17 cellular contexts compared by ENCODE assay signal in genomic region chr17:17609121-17609520, GRCh38. TPM values are rescaled to one million over a fixed set of nuclear protein-coding genes. Genes with fewer than 3 reads are reported as not detected.
DNase-seq lines count a peak whose midpoint lies in the region; ATAC-seq and TF ChIP-seq lines count a peak whose summit lies in the region.
"Had no signal": no experiment of that assay in that cellular context is flagged by ENCODE, and none has a peak within 500 bp of the region (broad histone marks: within the 10 kb centered on the region; RNA-seq: fewer than 3 reads in every experiment).

No MANE protein-coding gene starts in this region.

- H3K4me1 Mint-ChIP-seq in GM23338, result peaks cover 18% of the 10 kb centered on the region
- peaks cover 16% of the 10 kb centered on the region for H3K4me1 Mint-ChIP-seq in chondrocyte (ENCODE audit: low read depth)

- in situ Hi-C loops in GM13976 (cut with MboI; ENCODE audit: low sequenced_read_pairs, unreplicated experiment), result no loop called here

- no peak overlapping the region for H3K4me2 ChIP-seq in GM23338
- H3K4me2 ChIP-seq: KMS-11, smooth muscle cell had no signal

- no peak for TF ChIP-seq CTCF in GM23338 (conservative IDR thresholded peaks at IDR 0.05; ENCODE audit: low read depth in 2 of 2)
- TF ChIP-seq CTCF in RWPE1 (conservative IDR thresholded peaks at IDR 0.05; ENCODE audit: low read depth), result no peak
- TF ChIP-seq CTCF in chondrocyte (IDR thresholded peaks at IDR 0.05), result no peak
- TF ChIP-seq CTCF in GM13976 (IDR thresholded peaks at IDR 0.05; ENCODE audit: borderline replicate concordance, control extremely low read depth, extremely low read depth, insufficient read depth, missing control alignments), result no peak
- TF ChIP-seq CTCF in lower lobe of right lung (IDR thresholded peaks at IDR 0.05), result no peak

- H3K9me3 Mint-ChIP-seq in GM23338, result peaks cover 14% of the 10 kb centered on the region
- peaks cover 2% of the 10 kb centered on the region for H3K9me3 Mint-ChIP-seq in chondrocyte (ENCODE audit: low read depth)

- intact Hi-C loops in lower lobe of right lung (cut with DNase I), result no loop called here

- H3K27ac ChIP-seq in GM23338 (ENCODE audit: low read depth) (no peak overlapping the region), RWPE1 (no peak overlapping the region), lower lobe of right lung (no peak overlapping the region)
- H3K27ac ChIP-seq: ascending aorta, KMS-11, SK-N-MC had no signal

- ATAC-seq in GM23338 (peak; percentile 51), esophagus mucosa (peak; percentile 55), lower lobe of right lung (no peak)

- no peaks in the 10 kb centered on the region for H4K20me1 ChIP-seq in GM23338 (replicated peaks; ENCODE audit: insufficient read depth)

- H3K4me3 Mint-ChIP-seq in GM23338 (no peak overlapping the region), chondrocyte (ENCODE audit: unreplicated experiment) (no peak overlapping the region)

- 0 out of 2 replicates have a peak, but pooled peaks cover 8% of the 10 kb centered on the region for H3F3A ChIP-seq in GM23338 (replicated peaks; ENCODE audit: low read depth)

- H3K9me3 ChIP-seq in lower lobe of right lung, result no peaks in the 10 kb centered on the region
- H3K9me3 ChIP-seq: ascending aorta had no signal

- DNase-seq in 8988T, result peak; percentile 44
- DNase-seq in GM23338 (ENCODE audit: low spot score), result peak; percentile 62
- DNase-seq in RWPE1 (ENCODE audit: low spot score), result peak; percentile 42
- DNase-seq in chondrocyte (ENCODE audit: low spot score), result no peak
- no peak for DNase-seq in NCI-H1436 (lab: John Stamatoyannopoulos, UW)
- DNase-seq in GM13976 (ENCODE audit: low spot score), result no peak
- no peak for DNase-seq in lower lobe of right lung
- DNase-seq: activated CD4-positive, alpha-beta T cell treated with anti-CD3 and anti-CD28 coated beads for 48 hours; activated naive CD4-positive, alpha-beta T cell; foreskin melanocyte; GF-D8; NCI-H2227 treated with DMSO at 0.1 percent for 48 hours had no signal

- H3K27me3 ChIP-seq in GM23338 (ENCODE audit: insufficient read depth) (no peaks in the 10 kb centered on the region), lower lobe of right lung (ENCODE audit: low read depth) (no peaks in the 10 kb centered on the region)
- H3K27me3 ChIP-seq: ascending aorta had no signal

- no peaks in the 10 kb centered on the region for H3K36me3 ChIP-seq in GM23338 (ENCODE audit: insufficient read depth)
- H3K36me3 ChIP-seq in lower lobe of right lung, result no peaks in the 10 kb centered on the region
- H3K36me3 ChIP-seq: ascending aorta had no signal

- H3K9me2 ChIP-seq in GM23338 (ENCODE audit: insufficient read depth), result peaks cover 3% of the 10 kb centered on the region; the same call in 1 of the 2 replicates

- CTCF ChIA-PET in RWPE1 (lab: Yijun Ruan, JAX), result no interaction called here

- H3K27me3 Mint-ChIP-seq in GM23338 (ENCODE audit: insufficient read depth, low read depth, poor library complexity) (peaks cover 6% of the 10 kb centered on the region), chondrocyte (ENCODE audit: low read depth) (no peaks in the 10 kb centered on the region)

- H2AFZ ChIP-seq in GM23338, result no peak overlapping the region

- H3K4me3 ChIP-seq in GM23338 (no peak overlapping the region), lower lobe of right lung (no peak overlapping the region)
- H3K4me3 ChIP-seq: ascending aorta, SK-N-MC, smooth muscle cell had no signal

- H3K36me3 Mint-ChIP-seq in GM23338 (ENCODE audit: low read depth) (peaks cover 13% of the 10 kb centered on the region; the same call in 2 of the 3 replicates), chondrocyte (ENCODE audit: low read depth) (no peaks in the 10 kb centered on the region)

- H3K4me1 ChIP-seq in GM23338 (ENCODE audit: insufficient read depth) (peaks cover 18% of the 10 kb centered on the region), lower lobe of right lung (peaks cover 31% of the 10 kb centered on the region)
- H3K4me1 ChIP-seq: ascending aorta had no signal

- POLR2A ChIA-PET in RWPE1 (lab: Yijun Ruan, JAX; ENCODE audit: low non-redundant PET), result no interaction called here

- H3K27ac Mint-ChIP-seq in GM23338 (no peak overlapping the region), chondrocyte (ENCODE audit: unreplicated experiment) (no peak overlapping the region)

- H3K79me2 ChIP-seq in GM23338 (replicated peaks; ENCODE audit: insufficient read depth), result no peaks in the 10 kb centered on the region

TF ChIP-seq in GM23338, 12 proteins besides CTCF, POLR2A, EP300 and RAD21:
- no peak for TF ChIP-seq ZNF331 (CRISPR knock-in tag; IDR thresholded peaks at IDR 0.05; ENCODE audit: low read depth)
- no peak for TF ChIP-seq EZH2phosphoT487 (IDR thresholded peaks at IDR 0.05; ENCODE audit: unreplicated experiment)
- TF ChIP-seq JUNB (IDR thresholded peaks at IDR 0.05; ENCODE audit: unreplicated experiment), result no peak
- TF ChIP-seq POLR2AphosphoS5 (IDR thresholded peaks at IDR 0.05; ENCODE audit: low read depth), result no peak
- no peak for TF ChIP-seq NANOG (IDR thresholded peaks at IDR 0.05; ENCODE audit: borderline replicate concordance)
- no peak for TF ChIP-seq CREB1 (CRISPR knock-in tag; IDR thresholded peaks at IDR 0.05; ENCODE audit: low read depth)
- TF ChIP-seq STAT1 (IDR thresholded peaks at IDR 0.05; ENCODE audit: unreplicated experiment), result no peak
- no peak for TF ChIP-seq ZNF462 (CRISPR knock-in tag; IDR thresholded peaks at IDR 0.05)
- no peak for TF ChIP-seq ZNF114 (CRISPR knock-in tag; IDR thresholded peaks at IDR 0.05)

RNA-seq across cellular contexts. Expression of gene PEMT, which starts 17.6 kb away (rescaled TPM):
- 46.0 and 54.8 TPM in 2 replicates for total RNA-seq in GM23338 (2014; rRNA removed; shearing (Covaris generic))
- 55.2 and 62.7 TPM in 2 replicates for polyA plus RNA-seq in GM23338 (2016; fragmentation: Nextera tagmentation; extraction: Ambion mirVana)
- total RNA-seq in esophagus mucosa, result 29.5 TPM
- 27.5 to 33.8 TPM (median 31.1 TPM) in 3 replicates for total RNA-seq in chondrocyte
- total RNA-seq in lower lobe of right lung, result 20.1 TPM

Comparison
In these comparisons a context has a peak if more than half of its experiments do, and no peak if none do; other contexts are left out.
1. DNase-seq: peak in 8988T (single experiment), GM23338 (single experiment) and RWPE1 (single experiment); none in chondrocyte (single experiment), NCI-H1436 (single experiment), GM13976 (single experiment) and lower lobe of right lung (single experiment).
2. ATAC-seq: peak in GM23338 (single experiment) and esophagus mucosa (single experiment); none in lower lobe of right lung (0 of 2).